Comparison of ENCODE assay signal across 8 cellular contexts in the genomic region with DNA sequence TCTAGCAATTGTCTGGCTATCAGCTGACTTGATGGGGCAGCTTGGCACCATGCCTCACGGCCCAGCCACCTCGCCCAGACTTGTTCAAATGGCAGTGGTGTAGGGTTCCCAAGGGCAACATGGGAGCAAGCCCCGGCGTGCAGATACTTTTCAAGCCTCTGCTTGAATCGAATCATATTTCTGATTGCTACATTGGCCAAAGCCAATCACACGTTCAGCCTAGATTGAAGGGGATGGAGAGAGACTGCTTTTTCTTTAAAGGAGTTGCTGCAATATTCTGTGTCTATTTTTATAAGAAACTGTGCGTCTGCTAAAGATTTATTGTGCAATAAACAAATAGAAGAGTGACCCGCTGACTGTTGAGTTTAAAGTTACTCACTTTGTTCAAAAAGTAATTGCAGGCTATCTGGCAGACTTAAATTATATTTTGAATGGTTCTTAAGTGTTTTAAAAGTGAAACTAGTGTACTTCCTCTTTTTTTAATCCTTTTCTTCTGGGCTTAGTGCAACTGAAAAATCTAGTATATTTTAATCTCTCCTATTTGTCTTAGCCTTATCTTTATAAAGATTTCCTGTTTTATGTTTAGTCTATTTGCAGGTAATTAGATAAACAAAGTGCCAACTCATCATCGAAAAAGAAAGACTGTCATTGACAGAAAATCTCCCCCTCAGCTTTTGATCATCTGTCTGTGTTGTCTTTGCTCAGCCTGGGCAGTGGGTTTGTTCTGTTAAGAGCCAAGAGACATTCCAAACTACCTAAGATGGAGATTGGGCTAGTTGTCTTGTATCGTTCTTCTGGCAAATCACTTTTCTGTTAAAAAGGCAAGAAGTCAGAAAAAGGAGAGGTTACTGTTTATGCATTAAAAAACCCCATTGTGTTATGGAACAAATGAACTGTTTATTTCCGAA.
DNase-seq lines count a peak whose midpoint lies in the region; ATAC-seq and TF ChIP-seq lines count a peak whose summit lies in the region.

No MANE protein-coding gene starts in this region.

- H3K4me3 Mint-ChIP-seq in endothelial cell (ENCODE audit: unreplicated experiment) = no peak overlapping the region

- DNase-seq in ELR (ENCODE audit: low read depth) (peak; percentile 18), NCI-H345 (lab: John Stamatoyannopoulos, UW) (peak; percentile 87), epithelial cell of esophagus (ENCODE audit: low read depth) (peak; percentile 99), stromal cell of bone marrow (ENCODE audit: low read depth) (peak; percentile 70), NCI-H1930 (lab: John Stamatoyannopoulos, UW) (no peak), Ammon's horn (ENCODE audit: low spot score) (no peak), endothelial cell (ENCODE audit: low spot score) (no peak)

- no peaks in the 10 kb centered on the region for H3K27me3 Mint-ChIP-seq in endothelial cell (ENCODE audit: unreplicated experiment)

- no peak for TF ChIP-seq CTCF in epithelial cell of esophagus (IDR thresholded peaks at IDR 0.05; ENCODE audit: insufficient read depth, low read depth, low read length, missing control alignments)
- no peak for TF ChIP-seq CTCF in endothelial cell (IDR thresholded peaks at IDR 0.05; ENCODE audit: unreplicated experiment)

- H3K4me1 Mint-ChIP-seq in endothelial cell (ENCODE audit: unreplicated experiment) = no peaks in the 10 kb centered on the region

- H3K36me3 Mint-ChIP-seq in endothelial cell (ENCODE audit: low read depth, unreplicated experiment) = no peaks in the 10 kb centered on the region

- H3K27ac Mint-ChIP-seq in endothelial cell (ENCODE audit: unreplicated experiment) = no peak overlapping the region

- ATAC-seq in HG02870 (IDR thresholded peaks at IDR 0.05; ENCODE audit: unreplicated experiment) = peak; percentile 70

- no peaks in the 10 kb centered on the region for H3K9me3 Mint-ChIP-seq in endothelial cell (ENCODE audit: unreplicated experiment)

- H3K4me3 ChIP-seq in epithelial cell of esophagus (ENCODE audit: low read length) = no peak overlapping the region

Comparison
In these comparisons a context has a peak if more than half of its experiments do, and no peak if none do; other contexts are left out.
1. DNase-seq: peak in ELR (single experiment), NCI-H345 (single experiment), epithelial cell of esophagus (single experiment) and stromal cell of bone marrow (single experiment); none in NCI-H1930 (0 of 2), Ammon's horn (single experiment) and endothelial cell (single experiment).